In the genomic region with DNA sequence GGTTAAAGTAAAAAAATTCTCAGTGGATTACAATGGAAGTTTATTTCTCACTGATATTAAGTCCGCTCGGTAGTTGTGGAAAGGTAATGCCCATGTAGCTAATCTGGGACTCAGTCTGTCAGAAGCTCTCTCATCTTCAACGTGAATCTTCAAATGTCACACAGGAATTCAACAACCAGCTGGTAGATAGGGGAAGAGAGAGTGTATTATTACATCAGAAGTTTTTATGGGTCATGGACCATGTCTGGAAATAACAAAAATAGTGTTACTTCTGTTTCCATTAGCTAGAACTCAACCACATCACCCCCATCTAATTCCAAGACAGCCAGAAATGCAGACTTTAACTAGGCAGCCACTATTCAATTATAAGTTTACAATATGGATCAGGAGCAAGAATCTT, we compare ENCODE assay signal across 34 cellular contexts.
"Had no signal": no experiment of that assay in that cellular context is flagged by ENCODE, and none has a peak within 500 bp of the region (broad histone marks: within the 10 kb centered on the region; RNA-seq: fewer than 3 reads in every experiment).

No MANE protein-coding gene starts in this region.

- H3K36me3 ChIP-seq: ascending aorta, brain microvascular endothelial cell, breast epithelium had no signal

- DNase-seq: activated B cell treated with CpG ODN at 0.5 μM for 24 hours; activated CD4-positive, alpha-beta memory T cell treated with anti-CD3 and anti-CD28 coated beads, Interleukin-2, amount 10 ng/mL, durations not matched to agents 7 days and 5 days; activated CD4-positive, alpha-beta T cell treated with anti-CD3 and anti-CD28 coated beads for 4 hours; activated CD4-positive, alpha-beta T cell treated with anti-CD3 and anti-CD28 coated beads, Interleukin-2, amount 10 ng/mL, durations not matched to agents 24 days and 14 days; activated CD4-positive, alpha-beta T cell treated with anti-CD3 and anti-CD28 coated beads, Interleukin-2, amount 50 U/mL, for 48 hours; activated CD4-positive, CD25-positive, alpha-beta regulatory T cell treated with anti-CD3 and anti-CD28 coated beads, Interleukin-2, amount 50 U/mL, for 72 hours; activated CD8-positive, alpha-beta memory T cell treated with anti-CD3 and anti-CD28 coated beads for 24 hours; activated CD8-positive, alpha-beta memory T cell treated with anti-CD3 and anti-CD28 coated beads, Interleukin-2, amount 10 ng/mL, durations not matched to agents 7 days and 5 days; activated CD8-positive, alpha-beta memory T cell treated with anti-CD3 and anti-CD28 coated beads, Interleukin-2, amount 50 U/mL, for 48 hours; activated CD8-positive, alpha-beta T cell treated with anti-CD3 and anti-CD28 coated beads, Interleukin-2, amount 10 ng/mL, durations not matched to agents 7 days and 5 days; activated effector memory CD4-positive, alpha-beta T cell treated with Interleukin-2 at 50 U/mL for 16 hours; activated gamma-delta T cell; activated naive CD4-positive, alpha-beta T cell treated with anti-CD3 and anti-CD28 coated beads, Interleukin-2, amount 10 ng/mL, durations not matched to agents 7 days and 5 days; activated naive CD4-positive, alpha-beta T cell treated with Interleukin-2 at 50 U/mL for 16 hours; activated naive CD8-positive, alpha-beta T cell treated with anti-CD3 and anti-CD28 coated beads, Interleukin-2, amount 10 ng/mL, durations not matched to agents 7 days and 5 days; activated naive CD8-positive, alpha-beta T cell treated with anti-CD3 and anti-CD28 coated beads, Interleukin-2, amount 50 U/mL, for 24 hours; activated T-cell treated with anti-CD3 and anti-CD28 coated beads, Interleukin-2, amount 50 U/mL, for 24 hours; activated T-cell treated with anti-CD3 and anti-CD28 coated beads, Interleukin-2, amount 50 U/mL, for 48 hours; amygdala; anterior cingulate cortex; body of pancreas; brain microvascular endothelial cell; central memory CD4-positive, alpha-beta T cell; T-helper 1 cell; T-helper 2 cell; T-helper 9 cell had no signal

- H3K36me3 Mint-ChIP-seq: activated CD8-positive, alpha-beta memory T cell treated with anti-CD3 and anti-CD28 coated beads, Interleukin-2, amount 10 ng/mL, durations not matched to agents 7 days and 5 days; activated naive CD4-positive, alpha-beta T cell treated with anti-CD3 and anti-CD28 coated beads, Interleukin-2, amount 10 ng/mL, durations not matched to agents 7 days and 5 days; activated naive CD4-positive, alpha-beta T cell treated with anti-CD3 and anti-CD28 coated beads, Interleukin-2, amount 50 U/mL, for 24 hours; activated naive CD8-positive, alpha-beta T cell; activated naive CD8-positive, alpha-beta T cell treated with anti-CD3 and anti-CD28 coated beads, Interleukin-2, amount 10 ng/mL, durations not matched to agents 7 days and 5 days had no signal

- H3K27me3 Mint-ChIP-seq: activated B cell treated with CpG ODN at 0.5 μM for 24 hours; activated CD4-positive, alpha-beta memory T cell treated with anti-CD3 and anti-CD28 coated beads, Interleukin-2, amount 10 ng/mL, durations not matched to agents 7 days and 5 days; activated CD4-positive, alpha-beta T cell treated with anti-CD3 and anti-CD28 coated beads, Interleukin-2, amount 10 ng/mL, durations not matched to agents 24 days and 14 days; activated CD8-positive, alpha-beta memory T cell treated with anti-CD3 and anti-CD28 coated beads, Interleukin-2, amount 10 ng/mL, durations not matched to agents 7 days and 5 days; activated naive CD4-positive, alpha-beta T cell treated with anti-CD3 and anti-CD28 coated beads, Interleukin-2, amount 10 ng/mL, durations not matched to agents 7 days and 5 days; activated naive CD4-positive, alpha-beta T cell treated with anti-CD3 and anti-CD28 coated beads, Interleukin-2, amount 50 U/mL, for 24 hours; activated naive CD8-positive, alpha-beta T cell; activated naive CD8-positive, alpha-beta T cell treated with anti-CD3 and anti-CD28 coated beads, Interleukin-2, amount 10 ng/mL, durations not matched to agents 7 days and 5 days; activated naive CD8-positive, alpha-beta T cell treated with anti-CD3 and anti-CD28 coated beads, Interleukin-2, amount 50 U/mL, for 24 hours had no signal

- ATAC-seq: activated CD8-positive, alpha-beta memory T cell treated with anti-CD3 and anti-CD28 coated beads, Interleukin-2, amount 10 ng/mL, durations not matched to agents 7 days and 5 days; activated CD8-positive, alpha-beta T cell treated with anti-CD3 and anti-CD28 coated beads, Interleukin-2, amount 10 ng/mL, durations not matched to agents 7 days and 5 days; activated naive CD8-positive, alpha-beta T cell treated with anti-CD3 and anti-CD28 coated beads, Interleukin-2, amount 50 U/mL, for 24 hours; body of pancreas had no signal

- H3K27ac Mint-ChIP-seq: activated B cell treated with CpG ODN at 0.5 μM for 24 hours; activated CD4-positive, alpha-beta memory T cell treated with anti-CD3 and anti-CD28 coated beads, Interleukin-2, amount 10 ng/mL, durations not matched to agents 7 days and 5 days; activated CD4-positive, alpha-beta T cell treated with anti-CD3 and anti-CD28 coated beads, Interleukin-2, amount 10 ng/mL, durations not matched to agents 24 days and 14 days; activated CD8-positive, alpha-beta memory T cell treated with anti-CD3 and anti-CD28 coated beads, Interleukin-2, amount 10 ng/mL, durations not matched to agents 7 days and 5 days; activated CD8-positive, alpha-beta T cell treated with anti-CD3 and anti-CD28 coated beads, Interleukin-2, amount 10 ng/mL, durations not matched to agents 7 days and 5 days; activated naive CD4-positive, alpha-beta T cell treated with anti-CD3 and anti-CD28 coated beads, Interleukin-2, amount 10 ng/mL, durations not matched to agents 7 days and 5 days; activated naive CD4-positive, alpha-beta T cell treated with anti-CD3 and anti-CD28 coated beads, Interleukin-2, amount 50 U/mL, for 24 hours; activated naive CD8-positive, alpha-beta T cell; activated naive CD8-positive, alpha-beta T cell treated with anti-CD3 and anti-CD28 coated beads, Interleukin-2, amount 10 ng/mL, durations not matched to agents 7 days and 5 days; activated naive CD8-positive, alpha-beta T cell treated with anti-CD3 and anti-CD28 coated beads, Interleukin-2, amount 50 U/mL, for 24 hours; activated T-cell treated with anti-CD3 and anti-CD28 coated beads, Interleukin-2, amount 50 U/mL, for 24 hours; activated T-helper 2 cell treated with anti-CD3 and anti-CD28 coated beads, Interferon-gamma antibody, Interleukin-2, Interleukin-4, amounts not matched to agents 10 μg/mL and 5 μg/mL and 100 μg/mL, durations not matched to agents 14 hours and 24 hours and 36 hours; T-helper 1 cell treated with Interleukin-12 subunit alpha and Interleukin-12 subunit beta and Interleukin-4 antibody, amounts not matched to agents 30 μg/mL and 1 μg/mL, for 36 hours; T-helper 2 cell treated with Interferon-gamma antibody and Interleukin-4, amounts not matched to agents 5 μg/mL and 100 μg/mL, for 36 hours had no signal

- H3K27me3 ChIP-seq: ascending aorta, body of pancreas, brain microvascular endothelial cell had no signal

- H3K9me3 Mint-ChIP-seq: activated B cell treated with CpG ODN at 0.5 μM for 24 hours; activated CD4-positive, alpha-beta memory T cell treated with anti-CD3 and anti-CD28 coated beads, Interleukin-2, amount 10 ng/mL, durations not matched to agents 7 days and 5 days; activated CD4-positive, alpha-beta T cell treated with anti-CD3 and anti-CD28 coated beads, Interleukin-2, amount 10 ng/mL, durations not matched to agents 24 days and 14 days; activated naive CD4-positive, alpha-beta T cell treated with anti-CD3 and anti-CD28 coated beads, Interleukin-2, amount 10 ng/mL, durations not matched to agents 7 days and 5 days; activated naive CD4-positive, alpha-beta T cell treated with anti-CD3 and anti-CD28 coated beads, Interleukin-2, amount 50 U/mL, for 24 hours; activated naive CD8-positive, alpha-beta T cell treated with anti-CD3 and anti-CD28 coated beads, Interleukin-2, amount 10 ng/mL, durations not matched to agents 7 days and 5 days; activated T-cell treated with anti-CD3 and anti-CD28 coated beads, Interleukin-2, amount 50 U/mL, for 24 hours had no signal

- H3K4me1 Mint-ChIP-seq: activated CD4-positive, alpha-beta memory T cell treated with anti-CD3 and anti-CD28 coated beads, Interleukin-2, amount 10 ng/mL, durations not matched to agents 7 days and 5 days; activated CD4-positive, alpha-beta T cell treated with anti-CD3 and anti-CD28 coated beads, Interleukin-2, amount 10 ng/mL, durations not matched to agents 24 days and 14 days; activated CD8-positive, alpha-beta memory T cell treated with anti-CD3 and anti-CD28 coated beads, Interleukin-2, amount 10 ng/mL, durations not matched to agents 7 days and 5 days; activated naive CD4-positive, alpha-beta T cell treated with anti-CD3 and anti-CD28 coated beads, Interleukin-2, amount 10 ng/mL, durations not matched to agents 7 days and 5 days; activated naive CD4-positive, alpha-beta T cell treated with anti-CD3 and anti-CD28 coated beads, Interleukin-2, amount 50 U/mL, for 24 hours; activated naive CD8-positive, alpha-beta T cell treated with anti-CD3 and anti-CD28 coated beads, Interleukin-2, amount 10 ng/mL, durations not matched to agents 7 days and 5 days; activated naive CD8-positive, alpha-beta T cell treated with anti-CD3 and anti-CD28 coated beads, Interleukin-2, amount 50 U/mL, for 24 hours had no signal

- H3K4me3 Mint-ChIP-seq: activated B cell treated with CpG ODN at 0.5 μM for 24 hours; activated CD4-positive, alpha-beta memory T cell treated with anti-CD3 and anti-CD28 coated beads, Interleukin-2, amount 10 ng/mL, durations not matched to agents 7 days and 5 days; activated CD4-positive, alpha-beta T cell treated with anti-CD3 and anti-CD28 coated beads, Interleukin-2, amount 10 ng/mL, durations not matched to agents 24 days and 14 days; activated CD8-positive, alpha-beta memory T cell treated with anti-CD3 and anti-CD28 coated beads, Interleukin-2, amount 10 ng/mL, durations not matched to agents 7 days and 5 days; activated CD8-positive, alpha-beta T cell treated with anti-CD3 and anti-CD28 coated beads, Interleukin-2, amount 10 ng/mL, durations not matched to agents 7 days and 5 days; activated naive CD4-positive, alpha-beta T cell treated with anti-CD3 and anti-CD28 coated beads, Interleukin-2, amount 10 ng/mL, durations not matched to agents 7 days and 5 days; activated naive CD4-positive, alpha-beta T cell treated with anti-CD3 and anti-CD28 coated beads, Interleukin-2, amount 50 U/mL, for 24 hours; activated naive CD8-positive, alpha-beta T cell; activated naive CD8-positive, alpha-beta T cell treated with anti-CD3 and anti-CD28 coated beads, Interleukin-2, amount 10 ng/mL, durations not matched to agents 7 days and 5 days; activated naive CD8-positive, alpha-beta T cell treated with anti-CD3 and anti-CD28 coated beads, Interleukin-2, amount 50 U/mL, for 24 hours; activated T-cell treated with anti-CD3 and anti-CD28 coated beads, Interleukin-2, amount 50 U/mL, for 24 hours; T-helper 1 cell treated with Interleukin-12 subunit alpha and Interleukin-12 subunit beta and Interleukin-4 antibody, amounts not matched to agents 30 μg/mL and 1 μg/mL, for 36 hours; T-helper 2 cell treated with Interferon-gamma antibody and Interleukin-4, amounts not matched to agents 5 μg/mL and 100 μg/mL, for 36 hours had no signal

- H3K9me3 ChIP-seq: ascending aorta, body of pancreas, breast epithelium had no signal

- H3K4me3 ChIP-seq: ascending aorta, body of pancreas, breast epithelium had no signal

- H3K27ac ChIP-seq: ascending aorta, body of pancreas, brain microvascular endothelial cell, breast epithelium, VCaP had no signal

- H3K4me1 ChIP-seq: ascending aorta, body of pancreas, breast epithelium had no signal
